7 cellular contexts compared by ENCODE assay signal in the genomic region with DNA sequence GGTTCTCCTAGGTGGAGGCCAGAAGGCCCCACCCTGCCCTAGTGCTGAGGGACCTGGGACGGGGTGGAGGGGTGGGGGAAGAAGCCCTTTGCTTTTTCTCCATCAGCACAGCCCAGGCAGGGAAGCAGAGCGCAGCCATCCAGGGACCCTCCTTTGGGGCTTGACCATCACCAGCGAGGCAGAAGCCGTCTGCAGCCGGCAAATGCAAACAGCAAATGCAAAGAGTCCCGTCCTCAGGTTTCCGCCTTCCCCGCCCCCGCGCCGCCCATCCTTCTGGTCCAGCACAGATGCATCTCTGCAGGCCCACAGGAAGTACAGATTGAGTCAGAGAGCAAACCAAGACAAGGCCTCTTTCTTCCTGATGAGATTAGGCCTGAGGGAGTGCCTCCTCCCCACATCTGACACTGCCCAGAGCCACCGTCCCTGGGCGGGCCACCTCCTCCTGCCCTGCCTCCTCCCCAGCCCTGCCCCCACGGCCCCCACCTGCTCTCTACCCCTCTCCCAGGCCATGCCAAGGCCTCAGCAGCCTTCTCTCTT. TPM values are rescaled to one million over a fixed set of nuclear protein-coding genes. Genes with fewer than 3 reads are reported as not detected.
DNase-seq lines count a peak whose midpoint lies in the region; ATAC-seq and TF ChIP-seq lines count a peak whose summit lies in the region.

No MANE protein-coding gene starts in this region.

- H3K4me1 Mint-ChIP-seq in activated T-helper 2 cell treated with anti-CD3 and anti-CD28 coated beads, Interferon-gamma antibody, Interleukin-2, Interleukin-4, amounts not matched to agents 10 μg/mL and 5 μg/mL and 100 μg/mL, durations not matched to agents 14 hours and 24 hours and 36 hours (ENCODE audit: low read depth): peaks cover 15% of the 10 kb centered on the region

- intact Hi-C loops in activated T-helper 2 cell treated with anti-CD3 and anti-CD28 coated beads, Interferon-gamma antibody, Interleukin-2, Interleukin-4, amounts not matched to agents 10 μg/mL and 5 μg/mL and 100 μg/mL, durations not matched to agents 14 hours and 24 hours and 36 hours (cut with micrococcal nuclease): no loop called here
- intact Hi-C loops in left colon (cut with DNase I, micrococcal nuclease): no loop called here

- peak; percentile 96 for ATAC-seq in GM18861 (IDR thresholded peaks at IDR 0.05; ENCODE audit: unreplicated experiment)
- peak; percentile 87 for ATAC-seq in left colon

- no peaks in the 10 kb centered on the region for H3K9me3 Mint-ChIP-seq in activated T-helper 2 cell treated with anti-CD3 and anti-CD28 coated beads, Interferon-gamma antibody, Interleukin-2, Interleukin-4, amounts not matched to agents 10 μg/mL and 5 μg/mL and 100 μg/mL, durations not matched to agents 14 hours and 24 hours and 36 hours

- no peaks in the 10 kb centered on the region for H3K36me3 Mint-ChIP-seq in activated T-helper 2 cell treated with anti-CD3 and anti-CD28 coated beads, Interferon-gamma antibody, Interleukin-2, Interleukin-4, amounts not matched to agents 10 μg/mL and 5 μg/mL and 100 μg/mL, durations not matched to agents 14 hours and 24 hours and 36 hours (ENCODE audit: low read depth)

- peak overlapping the region; percentile 12 for H3K27ac Mint-ChIP-seq in activated T-helper 2 cell treated with anti-CD3 and anti-CD28 coated beads, Interferon-gamma antibody, Interleukin-2, Interleukin-4, amounts not matched to agents 10 μg/mL and 5 μg/mL and 100 μg/mL, durations not matched to agents 14 hours and 24 hours and 36 hours

- H3K27me3 Mint-ChIP-seq in activated T-helper 2 cell treated with anti-CD3 and anti-CD28 coated beads, Interferon-gamma antibody, Interleukin-2, Interleukin-4, amounts not matched to agents 10 μg/mL and 5 μg/mL and 100 μg/mL, durations not matched to agents 14 hours and 24 hours and 36 hours (ENCODE audit: low read depth): no peaks in the 10 kb centered on the region

- no peak overlapping the region for H3K4me3 Mint-ChIP-seq in activated T-helper 2 cell treated with anti-CD3 and anti-CD28 coated beads, Interferon-gamma antibody, Interleukin-2, Interleukin-4, amounts not matched to agents 10 μg/mL and 5 μg/mL and 100 μg/mL, durations not matched to agents 14 hours and 24 hours and 36 hours (ENCODE audit: low read depth)

- H3K4me3 ChIP-seq in HFF-Myc (replicated peaks; ENCODE audit: low read depth, low read length): no peak overlapping the region

- no peak for TF ChIP-seq CTCF in HFF-Myc (IDR thresholded peaks at IDR 0.05; ENCODE audit: low read depth, low read length, missing control alignments)

- peak; percentile 15 for DNase-seq in HFF-Myc (ENCODE audit: extremely low read depth, low read depth)
- DNase-seq in NCI-H226: peak; percentile 22
- DNase-seq in activated T-helper 2 cell treated with anti-CD3 and anti-CD28 coated beads, Interferon-gamma antibody, Interleukin-2, Interleukin-4, amounts not matched to agents 10 μg/mL and 5 μg/mL and 100 μg/mL, durations not matched to agents 14 hours and 24 hours and 36 hours (ENCODE audit: low spot score): no peak
- peak; percentile 54 to 64 for DNase-seq in left colon
- no peak for DNase-seq in SKM-1 (lab: John Stamatoyannopoulos, UW; ENCODE audit: unreplicated experiment)
- DNase-seq in NCI-H187 (lab: John Stamatoyannopoulos, UW): no peak

RNA-seq across cellular contexts. Expression of gene CORO2A, which starts 23.4 kb away (rescaled TPM):
- 0.87 and 0.96 TPM in 2 replicates for total RNA-seq in activated T-helper 2 cell treated with anti-CD3 and anti-CD28 coated beads, Interferon-gamma antibody, Interleukin-2, Interleukin-4, amounts not matched to agents 10 μg/mL and 5 μg/mL and 100 μg/mL, durations not matched to agents 14 hours and 24 hours and 36 hours
- 10 to 100 TPM; 56.5 to 70.4 TPM for total RNA-seq in left colon

RNA-seq across cellular contexts. Expression of gene TRIM14, which starts 50.0 kb away (rescaled TPM):
- total RNA-seq in activated T-helper 2 cell treated with anti-CD3 and anti-CD28 coated beads, Interferon-gamma antibody, Interleukin-2, Interleukin-4, amounts not matched to agents 10 μg/mL and 5 μg/mL and 100 μg/mL, durations not matched to agents 14 hours and 24 hours and 36 hours: 37.7 and 41.5 TPM in 2 replicates
- 10 to 100 TPM; 46.3 to 55.6 TPM for total RNA-seq in left colon

Comparison
In these comparisons a context has a peak if more than half of its experiments do, and no peak if none do; other contexts are left out.
1. DNase-seq: peak in HFF-Myc (single experiment), NCI-H226 (single experiment) and left colon (2 of 2); none in activated T-helper 2 cell treated with anti-CD3 and anti-CD28 coated beads, Interferon-gamma antibody, Interleukin-2, Interleukin-4, amounts not matched to agents 10 μg/mL and 5 μg/mL and 100 μg/mL, durations not matched to agents 14 hours and 24 hours and 36 hours (single experiment), SKM-1 (single experiment) and NCI-H187 (0 of 2).
2. RNA of gene CORO2A, which starts 23.4 kb away (total RNA-seq): 56.5 to 70.4 TPM in left colon; 0.87 to 0.96 TPM in activated T-helper 2 cell treated with anti-CD3 and anti-CD28 coated beads, Interferon-gamma antibody, Interleukin-2, Interleukin-4, amounts not matched to agents 10 μg/mL and 5 μg/mL and 100 μg/mL, durations not matched to agents 14 hours and 24 hours and 36 hours; every median in the first group is over 10 times any median in the second.